ENCODE assay signal across 8 cellular contexts in the genomic region with DNA sequence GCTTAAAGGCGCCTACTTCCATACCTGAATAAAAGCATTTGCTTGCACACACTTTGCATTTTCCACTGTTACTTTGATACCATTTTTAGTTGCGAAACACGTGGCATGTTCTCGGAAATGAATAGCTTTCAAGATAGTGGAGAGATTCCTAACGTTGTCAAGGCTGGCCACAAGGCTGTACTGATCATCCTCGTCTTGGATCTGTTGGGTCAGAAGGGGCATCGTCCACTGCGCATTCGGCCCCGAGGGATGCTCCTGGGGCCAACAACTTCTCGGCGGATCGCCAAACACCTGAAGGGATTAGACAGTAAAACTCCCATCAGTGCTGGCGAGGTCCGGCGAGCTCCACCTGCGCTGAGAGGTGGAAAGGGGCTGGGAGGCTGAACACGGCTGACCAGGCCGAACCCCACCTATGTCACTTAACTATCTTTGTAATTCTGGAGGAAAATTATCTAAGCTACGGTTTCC. TPM values are rescaled to one million over a fixed set of nuclear protein-coding genes. Genes with fewer than 3 reads are reported as not detected.
DNase-seq lines count a peak whose midpoint lies in the region; ATAC-seq and TF ChIP-seq lines count a peak whose summit lies in the region.

No MANE protein-coding gene starts in this region.

- H3K27ac Mint-ChIP-seq in HFFc6: no peak overlapping the region
- H3K27ac Mint-ChIP-seq in stimulated activated naive B cell treated with anti-CD40 and anti-IgM and Interleukin-4, amounts not matched to agents 10 μg/mL and 1 μg/mL and 100 μg/mL, for 72 hours: no peak overlapping the region

- DNase-seq in NCI-H82 (lab: John Stamatoyannopoulos, UW): peak; percentile 27
- DNase-seq in NCI-H82 treated with DMSO at 0.1 percent for 48 hours (lab: John Stamatoyannopoulos, UW; ENCODE audit: unreplicated experiment): no peak
- DNase-seq in HFFc6: peak; percentile 17
- peak; percentile 38 for DNase-seq in NCI-H146 (lab: John Stamatoyannopoulos, UW)
- peak; percentile 83 for DNase-seq in amniotic epithelial cell (ENCODE audit: low read depth)
- DNase-seq in iPS-NIHi11 (ENCODE audit: low spot score): peak; percentile 26
- no peak for DNase-seq in stimulated activated naive B cell treated with anti-CD40 and anti-IgM and Interleukin-4, amounts not matched to agents 10 μg/mL and 1 μg/mL and 100 μg/mL, for 72 hours
- no peak for DNase-seq in NCI-H2029 treated with DMSO at 0.1 percent for 48 hours (lab: John Stamatoyannopoulos, UW)

- no peaks in the 10 kb centered on the region for H3K9me3 Mint-ChIP-seq in HFFc6
- no peaks in the 10 kb centered on the region for H3K9me3 Mint-ChIP-seq in stimulated activated naive B cell treated with anti-CD40 and anti-IgM and Interleukin-4, amounts not matched to agents 10 μg/mL and 1 μg/mL and 100 μg/mL, for 72 hours

- peak; percentile 1 to 7 for ATAC-seq in stimulated activated naive B cell treated with anti-CD40 and anti-IgM and Interleukin-4, amounts not matched to agents 10 μg/mL and 1 μg/mL and 100 μg/mL, for 72 hours (replicated peaks)

- peaks cover 51% of the 10 kb centered on the region for H3K36me3 Mint-ChIP-seq in HFFc6 (ENCODE audit: low read depth)
- H3K36me3 Mint-ChIP-seq in stimulated activated naive B cell treated with anti-CD40 and anti-IgM and Interleukin-4, amounts not matched to agents 10 μg/mL and 1 μg/mL and 100 μg/mL, for 72 hours: peaks cover 15 to 27% of the 10 kb centered on the region in 2 donors

- no peak overlapping the region for H3K4me3 Mint-ChIP-seq in HFFc6
- H3K4me3 Mint-ChIP-seq in stimulated activated naive B cell treated with anti-CD40 and anti-IgM and Interleukin-4, amounts not matched to agents 10 μg/mL and 1 μg/mL and 100 μg/mL, for 72 hours: no peak overlapping the region

- peaks cover 51% of the 10 kb centered on the region for H3K4me1 Mint-ChIP-seq in HFFc6 (ENCODE audit: low read depth)
- peaks cover 11 to 30% of the 10 kb centered on the region in 2 donors for H3K4me1 Mint-ChIP-seq in stimulated activated naive B cell treated with anti-CD40 and anti-IgM and Interleukin-4, amounts not matched to agents 10 μg/mL and 1 μg/mL and 100 μg/mL, for 72 hours

- H3K27me3 Mint-ChIP-seq in HFFc6 (ENCODE audit: insufficient read depth): no peaks in the 10 kb centered on the region; the same call in 1 of the 2 replicates
- no peaks in the 10 kb centered on the region for H3K27me3 Mint-ChIP-seq in stimulated activated naive B cell treated with anti-CD40 and anti-IgM and Interleukin-4, amounts not matched to agents 10 μg/mL and 1 μg/mL and 100 μg/mL, for 72 hours

- TF ChIP-seq CTCF in HFFc6 (IDR thresholded peaks at IDR 0.05): no peak

RNA-seq across cellular contexts. Expression of gene RAD1, which starts 0.6 kb away (rescaled TPM):
- total RNA-seq in HFFc6 (2021; fragmentation: NEBNext Ultra II Directional; extraction: Animal tissue kit (Norgen Biotek cat#: 25700)): 10 to 100 TPM; 32.7 to 39.3 (median 35.0) TPM

RNA-seq across cellular contexts. Expression of gene BRIX1, which starts 0.8 kb away (rescaled TPM):
- 10 to 100 TPM; 49.3 to 60.4 (median 55.0) TPM for total RNA-seq in HFFc6 (2021; fragmentation: NEBNext Ultra II Directional; extraction: Animal tissue kit (Norgen Biotek cat#: 25700))

RNA-seq across cellular contexts. Expression of gene DNAJC21, which starts 14.7 kb away (rescaled TPM):
- 10 to 100 TPM; 38.2 to 46.8 (median 45.9) TPM for total RNA-seq in HFFc6 (2021; fragmentation: NEBNext Ultra II Directional; extraction: Animal tissue kit (Norgen Biotek cat#: 25700))

Comparison
In these comparisons a context has a peak if more than half of its experiments do, and no peak if none do; other contexts are left out.
1. DNase-seq: peak in NCI-H82 (single experiment), HFFc6 (single experiment), NCI-H146 (single experiment), amniotic epithelial cell (single experiment) and iPS-NIHi11 (single experiment); none in NCI-H82 treated with DMSO at 0.1 percent for 48 hours (single experiment), stimulated activated naive B cell treated with anti-CD40 and anti-IgM and Interleukin-4, amounts not matched to agents 10 μg/mL and 1 μg/mL and 100 μg/mL, for 72 hours (single experiment) and NCI-H2029 treated with DMSO at 0.1 percent for 48 hours (single experiment).